ENCODE assay signal across 8 cellular contexts in genomic region chr5:115599502-115599901, GRCh38. TPM values are rescaled to one million over a fixed set of nuclear protein-coding genes. Genes with fewer than 3 reads are reported as not detected.
A peak's percentile ranks its signal among the peaks of the same experiment; 100 is the strongest.
DNase-seq lines count a peak whose midpoint lies in the region; ATAC-seq, FAIRE-seq and TF ChIP-seq lines count a peak whose summit lies in the region.
"Had no signal": no experiment of that assay in that cellular context is flagged by ENCODE, and none has a peak within 500 bp of the region (broad histone marks: within the 10 kb centered on the region; RNA-seq: fewer than 3 reads in every experiment).

No MANE protein-coding gene starts in this region.

- POLR2A ChIA-PET in naive thymus-derived CD4-positive, alpha-beta T cell (lab: Charles Lee) = no interaction called here
- POLR2A ChIA-PET in activated CD4-positive, alpha-beta memory T cell treated with anti-CD3 and anti-CD28 coated beads for 36 hours (lab: Charles Lee) = no interaction called here

- H3K9me3 Mint-ChIP-seq in naive thymus-derived CD4-positive, alpha-beta T cell = no peaks in the 10 kb centered on the region
- H3K9me3 Mint-ChIP-seq in activated CD4-positive, alpha-beta memory T cell treated with anti-CD3 and anti-CD28 coated beads for 36 hours = no peaks in the 10 kb centered on the region

- in situ Hi-C loops in astrocyte of the spinal cord (cut with HindIII; ENCODE audit: low sequenced_read_pairs) = no loop called here

- no peaks in the 10 kb centered on the region for H3K9me3 ChIP-seq in naive thymus-derived CD4-positive, alpha-beta T cell (ENCODE audit: control insufficient read depth in 2 of 3, low read length in 3 of 3)

- peak; percentile 90 for FAIRE-seq in GM19239 (lab: Jason Lieb, UNC)

- H3K27ac ChIP-seq in naive thymus-derived CD4-positive, alpha-beta T cell (ENCODE audit: low read depth, low read length) = no peak overlapping the region
- H3K27ac ChIP-seq: epithelial cell of prostate had no signal

- ATAC-seq in HG03060 (IDR thresholded peaks at IDR 0.05; ENCODE audit: low read depth, unreplicated experiment) = peak; percentile 29
- peak; percentile 33 for ATAC-seq in naive thymus-derived CD4-positive, alpha-beta T cell

- H3K4me3 Mint-ChIP-seq in naive thymus-derived CD4-positive, alpha-beta T cell = peak overlapping the region in 5 of 10 donors; percentile 8 to 44 (median 11)
- no peak overlapping the region for H3K4me3 Mint-ChIP-seq in activated CD4-positive, alpha-beta memory T cell treated with anti-CD3 and anti-CD28 coated beads for 36 hours

- H3K36me3 ChIP-seq in naive thymus-derived CD4-positive, alpha-beta T cell (ENCODE audit: control insufficient read depth in 2 of 3, insufficient read depth in 3 of 3, low read length in 3 of 3) = no peaks in the 10 kb centered on the region

- CTCF ChIA-PET in naive thymus-derived CD4-positive, alpha-beta T cell (lab: Charles Lee) = interaction anchor here (1.2 kb wide), 1 partner anchor 10 kb away, joined by 3 read pairs; no protein-coding TSS in a partner anchor
- CTCF ChIA-PET in activated CD4-positive, alpha-beta memory T cell treated with anti-CD3 and anti-CD28 coated beads for 36 hours (lab: Charles Lee) = interaction anchor here (0.9 to 1.3 kb wide), 2 partner anchors 232 to 291 kb away, joined by 3 read pairs; no protein-coding TSS in a partner anchor

- peaks cover 0 to 5% (median 0%) of the 10 kb centered on the region in 5 donors for H3K27me3 Mint-ChIP-seq in naive thymus-derived CD4-positive, alpha-beta T cell
- H3K27me3 Mint-ChIP-seq in activated CD4-positive, alpha-beta memory T cell treated with anti-CD3 and anti-CD28 coated beads for 36 hours = no peaks in the 10 kb centered on the region

- no peaks in the 10 kb centered on the region for H3K4me1 ChIP-seq in naive thymus-derived CD4-positive, alpha-beta T cell (ENCODE audit: control insufficient read depth in 2 of 2, insufficient read depth in 2 of 2, low read length in 2 of 2)

- H3K27me3 ChIP-seq in naive thymus-derived CD4-positive, alpha-beta T cell (ENCODE audit: control insufficient read depth in 2 of 2, insufficient read depth in 2 of 2, low read length in 2 of 2) = no peaks in the 10 kb centered on the region

- H3K4me1 Mint-ChIP-seq in naive thymus-derived CD4-positive, alpha-beta T cell = peaks cover 18 to 35% (median 27%) of the 10 kb centered on the region in 7 donors
- H3K4me1 Mint-ChIP-seq in activated CD4-positive, alpha-beta memory T cell treated with anti-CD3 and anti-CD28 coated beads for 36 hours (ENCODE audit: low read depth) = peaks cover 25% of the 10 kb centered on the region

- TF ChIP-seq CTCF in astrocyte of the spinal cord (IDR thresholded peaks at IDR 0.05; ENCODE audit: low read depth, low read length) = no peak

- intact Hi-C loops in naive thymus-derived CD4-positive, alpha-beta T cell (cut with micrococcal nuclease) = no loop called here
- intact Hi-C loops in activated CD4-positive, alpha-beta memory T cell treated with anti-CD3 and anti-CD28 coated beads for 36 hours (cut with micrococcal nuclease) = no loop called here

- peak overlapping the region in 6 of 9 donors; percentile 0 to 87 (median 49) for H3K27ac Mint-ChIP-seq in naive thymus-derived CD4-positive, alpha-beta T cell
- H3K27ac Mint-ChIP-seq in activated CD4-positive, alpha-beta memory T cell treated with anti-CD3 and anti-CD28 coated beads for 36 hours = no peak overlapping the region

- DNase-seq in GM19239 (ENCODE audit: insufficient read length, low spot score) = no peak
- DNase-seq in astrocyte of the spinal cord (ENCODE audit: low read depth, low spot score) = peak; percentile 36
- no peak for DNase-seq in naive thymus-derived CD4-positive, alpha-beta T cell
- no peak for DNase-seq in middle frontal gyrus (ENCODE audit: extremely low spot score, low spot score)
- no peak for DNase-seq in activated CD4-positive, alpha-beta memory T cell treated with anti-CD3 and anti-CD28 coated beads for 36 hours
- no peak for DNase-seq in stimulated activated CD4-positive, alpha-beta T cell treated with anti-CD3 and anti-CD28 coated beads, Interleukin-2, amount 100 ng/mL, for 24 hours

- H3K36me3 Mint-ChIP-seq in naive thymus-derived CD4-positive, alpha-beta T cell = peaks cover 0 to 24% (median 0%) of the 10 kb centered on the region in 5 donors
- H3K36me3 Mint-ChIP-seq in activated CD4-positive, alpha-beta memory T cell treated with anti-CD3 and anti-CD28 coated beads for 36 hours = peaks cover 12% of the 10 kb centered on the region

- H3K4me3 ChIP-seq in astrocyte of the spinal cord (ENCODE audit: low read depth, low read length) = no peak overlapping the region
- H3K4me3 ChIP-seq in naive thymus-derived CD4-positive, alpha-beta T cell (ENCODE audit: low read length) = no peak overlapping the region

RNA-seq across cellular contexts. Expression of gene TICAM2, which starts 2.8 kb away (rescaled TPM):
- 1 to 10 TPM in 4 of 5 experiments, under 1 TPM in 1; 0.93 to 3.7 (median 1.9) TPM for total RNA-seq in naive thymus-derived CD4-positive, alpha-beta T cell
- polyA plus RNA-seq in naive thymus-derived CD4-positive, alpha-beta T cell = under 1 TPM; 0.14 to 0.60 TPM
- total RNA-seq in activated CD4-positive, alpha-beta memory T cell treated with anti-CD3 and anti-CD28 coated beads for 36 hours = 1 to 10 TPM in 1 of 2 experiments, under 1 TPM in 1; 0.40 to 2.0 TPM

RNA-seq across cellular contexts. Expression of gene TMED7, which starts 26.3 kb away (rescaled TPM):
- 10 to 100 TPM; 41.7 to 58.0 (median 47.5) TPM for total RNA-seq in naive thymus-derived CD4-positive, alpha-beta T cell
- 10 to 100 TPM; 31.5 to 42.9 TPM for polyA plus RNA-seq in naive thymus-derived CD4-positive, alpha-beta T cell
- 10 to 100 TPM; 42.2 to 44.1 TPM for total RNA-seq in activated CD4-positive, alpha-beta memory T cell treated with anti-CD3 and anti-CD28 coated beads for 36 hours

RNA-seq across cellular contexts. Expression of gene FEM1C, which starts 54.9 kb away (rescaled TPM):
- total RNA-seq in naive thymus-derived CD4-positive, alpha-beta T cell = 10 to 100 TPM; 14.9 to 33.1 (median 18.5) TPM
- 1 to 10 TPM; 2.0 to 2.7 TPM for polyA plus RNA-seq in naive thymus-derived CD4-positive, alpha-beta T cell
- total RNA-seq in activated CD4-positive, alpha-beta memory T cell treated with anti-CD3 and anti-CD28 coated beads for 36 hours = 10 to 100 TPM; 12.2 to 12.5 TPM
